In the genomic region with DNA sequence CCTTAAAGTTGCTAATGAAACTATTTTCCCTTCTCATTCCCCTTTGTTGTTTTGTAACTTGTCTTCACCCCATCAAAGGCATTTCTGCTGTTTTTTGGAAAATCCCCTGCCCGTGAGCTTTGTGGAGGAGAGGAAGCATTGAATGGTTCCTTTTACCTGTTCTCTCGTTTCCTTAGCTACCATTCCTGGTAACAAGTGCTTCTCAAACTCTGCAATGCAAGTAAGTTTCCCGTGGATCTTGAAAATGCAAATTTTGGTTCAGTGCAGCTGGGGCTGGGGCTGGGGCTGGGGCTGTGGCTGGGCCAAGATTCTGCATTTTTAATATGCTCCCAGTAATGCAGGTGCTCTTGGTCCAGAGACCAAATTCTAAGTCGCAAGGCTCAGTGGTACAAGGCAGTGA, we compare ENCODE assay signal across 20 cellular contexts.
"Had no signal": no experiment of that assay in that cellular context is flagged by ENCODE, and none has a peak within 500 bp of the region (broad histone marks: within the 10 kb centered on the region; RNA-seq: fewer than 3 reads in every experiment).

No MANE protein-coding gene starts in this region.

- H3K27ac Mint-ChIP-seq: naive thymus-derived CD8-positive, alpha-beta T cell; stimulated activated naive B cell treated with anti-CD40 and anti-IgM and Interleukin-4, amounts not matched to agents 10 μg/mL and 1 μg/mL and 100 μg/mL, for 72 hours; T-helper 1 cell treated with Interleukin-12 subunit alpha and Interleukin-12 subunit beta and Interleukin-4 antibody, amounts not matched to agents 30 μg/mL and 1 μg/mL, for 36 hours had no signal

- H3K27ac ChIP-seq: esophagus squamous epithelium, heart right ventricle, neutrophil, spleen, VCaP had no signal

- H3K9me3 Mint-ChIP-seq: central memory CD8-positive, alpha-beta T cell; naive thymus-derived CD8-positive, alpha-beta T cell; stimulated activated naive B cell treated with anti-CD40 and anti-IgM and Interleukin-4, amounts not matched to agents 10 μg/mL and 1 μg/mL and 100 μg/mL, for 72 hours; T-helper 1 cell treated with Interleukin-12 subunit alpha and Interleukin-12 subunit beta and Interleukin-4 antibody, amounts not matched to agents 30 μg/mL and 1 μg/mL, for 36 hours had no signal

- ATAC-seq: heart right ventricle; naive thymus-derived CD8-positive, alpha-beta T cell; stimulated activated naive B cell treated with anti-CD40 and anti-IgM and Interleukin-4, amounts not matched to agents 10 μg/mL and 1 μg/mL and 100 μg/mL, for 72 hours had no signal

- H3K27me3 ChIP-seq: esophagus squamous epithelium, heart right ventricle, neutrophil, spleen had no signal

- H3K36me3 ChIP-seq: neutrophil had no signal

- DNase-seq: activated CD4-positive, alpha-beta T cell treated with anti-CD3 and anti-CD28 coated beads for 1 hour; activated CD8-positive, alpha-beta memory T cell treated with anti-CD3 and anti-CD28 coated beads for 24 hours; activated CD8-positive, alpha-beta memory T cell treated with anti-CD3 and anti-CD28 coated beads, Interleukin-2, amount 50 U/mL, for 48 hours; activated effector memory CD4-positive, alpha-beta T cell treated with Interleukin-2 at 50 U/mL for 16 hours; activated naive CD4-positive, alpha-beta T cell treated with anti-CD3 and anti-CD28 coated beads, Interleukin-2, amount 50 U/mL, for 16 hours; activated T-cell treated with anti-CD3 and anti-CD28 coated beads, Interleukin-2, amount 50 U/mL, for 48 hours; aorta; cortex of kidney; effector CD8-positive, alpha-beta T cell; esophagus squamous epithelium; heart right ventricle; mesendoderm; naive thymus-derived CD8-positive, alpha-beta T cell; spleen; stimulated activated CD4-positive, alpha-beta T cell treated with anti-CD3 and anti-CD28 coated beads, Interleukin-4, amount 100 ng/mL, for 4 hours; stimulated activated naive B cell treated with anti-CD40 and anti-IgM and Interleukin-4, amounts not matched to agents 10 μg/mL and 1 μg/mL and 100 μg/mL, for 72 hours had no signal

- H3K4me3 ChIP-seq: esophagus squamous epithelium, heart right ventricle, spleen had no signal

- H3K4me1 Mint-ChIP-seq: central memory CD8-positive, alpha-beta T cell; naive thymus-derived CD8-positive, alpha-beta T cell; stimulated activated naive B cell treated with anti-CD40 and anti-IgM and Interleukin-4, amounts not matched to agents 10 μg/mL and 1 μg/mL and 100 μg/mL, for 72 hours had no signal

- H3K9me3 ChIP-seq: esophagus squamous epithelium, heart right ventricle, neutrophil, spleen had no signal

- H3K4me1 ChIP-seq: esophagus squamous epithelium, heart right ventricle, spleen had no signal

- H3K27me3 Mint-ChIP-seq: central memory CD8-positive, alpha-beta T cell; naive thymus-derived CD8-positive, alpha-beta T cell; stimulated activated naive B cell treated with anti-CD40 and anti-IgM and Interleukin-4, amounts not matched to agents 10 μg/mL and 1 μg/mL and 100 μg/mL, for 72 hours had no signal

- H3K4me3 Mint-ChIP-seq: central memory CD8-positive, alpha-beta T cell; naive thymus-derived CD8-positive, alpha-beta T cell; stimulated activated naive B cell treated with anti-CD40 and anti-IgM and Interleukin-4, amounts not matched to agents 10 μg/mL and 1 μg/mL and 100 μg/mL, for 72 hours; T-helper 1 cell treated with Interleukin-12 subunit alpha and Interleukin-12 subunit beta and Interleukin-4 antibody, amounts not matched to agents 30 μg/mL and 1 μg/mL, for 36 hours had no signal
